In the genomic region with DNA sequence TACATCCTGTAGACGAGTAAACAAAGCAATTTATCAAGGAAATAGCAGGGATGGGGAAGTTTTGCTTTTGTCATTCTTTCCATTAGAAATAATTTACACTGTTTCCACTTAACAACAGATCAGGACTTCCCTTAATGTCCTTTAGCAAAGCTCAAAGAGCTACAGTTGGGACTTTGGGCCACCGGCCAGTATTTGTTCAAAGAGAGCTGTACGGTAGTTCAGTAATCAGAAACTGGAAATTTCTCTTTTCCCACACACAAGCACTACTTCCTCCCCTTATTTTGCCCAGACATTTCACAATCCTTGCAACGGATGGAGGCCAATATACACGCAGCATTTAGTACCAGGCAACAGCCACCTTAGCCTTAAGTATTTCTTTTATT, we compare ENCODE assay signal across 1 cellular context.
TF ChIP-seq lines count a peak whose summit lies in the region.

No MANE protein-coding gene starts in this region.

TF ChIP-seq in HepG2, 621 proteins besides CTCF, POLR2A, EP300 and RAD21 (continued from another document and continues in another):
- TF ChIP-seq, protein P1, sequence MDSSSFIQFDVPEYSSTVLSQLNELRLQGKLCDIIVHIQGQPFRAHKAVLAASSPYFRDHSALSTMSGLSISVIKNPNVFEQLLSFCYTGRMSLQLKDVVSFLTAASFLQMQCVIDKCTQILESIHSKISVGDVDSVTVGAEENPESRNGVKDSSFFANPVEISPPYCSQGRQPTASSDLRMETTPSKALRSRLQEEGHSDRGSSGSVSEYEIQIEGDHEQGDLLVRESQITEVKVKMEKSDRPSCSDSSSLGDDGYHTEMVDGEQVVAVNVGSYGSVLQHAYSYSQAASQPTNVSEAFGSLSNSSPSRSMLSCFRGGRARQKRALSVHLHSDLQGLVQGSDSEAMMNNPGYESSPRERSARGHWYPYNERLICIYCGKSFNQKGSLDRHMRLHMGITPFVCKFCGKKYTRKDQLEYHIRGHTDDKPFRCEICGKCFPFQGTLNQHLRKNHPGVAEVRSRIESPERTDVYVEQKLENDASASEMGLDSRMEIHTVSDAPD (CRISPR knock-in tag; IDR thresholded peaks at IDR 0.05), result no peak
- TF ChIP-seq ZNF782 (CRISPR knock-in tag; IDR thresholded peaks at IDR 0.05; ENCODE audit: borderline replicate concordance), result no peak
- TF ChIP-seq, protein P2, sequence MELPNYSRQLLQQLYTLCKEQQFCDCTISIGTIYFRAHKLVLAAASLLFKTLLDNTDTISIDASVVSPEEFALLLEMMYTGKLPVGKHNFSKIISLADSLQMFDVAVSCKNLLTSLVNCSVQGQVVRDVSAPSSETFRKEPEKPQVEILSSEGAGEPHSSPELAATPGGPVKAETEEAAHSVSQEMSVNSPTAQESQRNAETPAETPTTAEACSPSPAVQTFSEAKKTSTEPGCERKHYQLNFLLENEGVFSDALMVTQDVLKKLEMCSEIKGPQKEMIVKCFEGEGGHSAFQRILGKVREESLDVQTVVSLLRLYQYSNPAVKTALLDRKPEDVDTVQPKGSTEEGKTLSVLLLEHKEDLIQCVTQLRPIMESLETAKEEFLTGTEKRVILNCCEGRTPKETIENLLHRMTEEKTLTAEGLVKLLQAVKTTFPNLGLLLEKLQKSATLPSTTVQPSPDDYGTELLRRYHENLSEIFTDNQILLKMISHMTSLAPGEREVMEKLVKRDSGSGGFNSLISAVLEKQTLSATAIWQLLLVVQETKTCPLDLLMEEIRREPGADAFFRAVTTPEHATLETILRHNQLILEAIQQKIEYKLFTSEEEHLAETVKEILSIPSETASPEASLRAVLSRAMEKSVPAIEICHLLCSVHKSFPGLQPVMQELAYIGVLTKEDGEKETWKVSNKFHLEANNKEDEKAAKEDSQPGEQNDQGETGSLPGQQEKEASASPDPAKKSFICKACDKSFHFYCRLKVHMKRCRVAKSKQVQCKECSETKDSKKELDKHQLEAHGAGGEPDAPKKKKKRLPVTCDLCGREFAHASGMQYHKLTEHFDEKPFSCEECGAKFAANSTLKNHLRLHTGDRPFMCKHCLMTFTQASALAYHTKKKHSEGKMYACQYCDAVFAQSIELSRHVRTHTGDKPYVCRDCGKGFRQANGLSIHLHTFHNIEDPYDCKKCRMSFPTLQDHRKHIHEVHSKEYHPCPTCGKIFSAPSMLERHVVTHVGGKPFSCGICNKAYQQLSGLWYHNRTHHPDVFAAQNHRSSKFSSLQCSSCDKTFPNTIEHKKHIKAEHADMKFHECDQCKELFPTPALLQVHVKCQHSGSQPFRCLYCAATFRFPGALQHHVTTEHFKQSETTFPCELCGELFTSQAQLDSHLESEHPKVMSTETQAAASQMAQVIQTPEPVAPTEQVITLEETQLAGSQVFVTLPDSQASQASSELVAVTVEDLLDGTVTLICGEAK (IDR thresholded peaks at IDR 0.05), result no peak
- TF ChIP-seq, protein P2 (CRISPR knock-in tag; IDR thresholded peaks at IDR 0.05), result no peak
- peak; percentile 95 for TF ChIP-seq ETV5 (CRISPR knock-in tag; IDR thresholded peaks at IDR 0.05; ENCODE audit: borderline replicate concordance)
- TF ChIP-seq ELF3 (CRISPR knock-in tag; IDR thresholded peaks at IDR 0.05), result peak; percentile 97
- TF ChIP-seq GATAD1 (CRISPR knock-in tag; IDR thresholded peaks at IDR 0.05), result peak; percentile 37; the same call in 1 of the 2 replicates
- no peak for TF ChIP-seq ZNF674 (CRISPR knock-in tag; IDR thresholded peaks at IDR 0.05; ENCODE audit: low read depth)
- TF ChIP-seq ZNF24 (IDR thresholded peaks at IDR 0.05), result no peak
- no peak for TF ChIP-seq ZNF546 (CRISPR knock-in tag; conservative IDR thresholded peaks at IDR 0.05)
- no peak for TF ChIP-seq ZNF878 (CRISPR knock-in tag; IDR thresholded peaks at IDR 0.05)
- TF ChIP-seq, protein P3, sequence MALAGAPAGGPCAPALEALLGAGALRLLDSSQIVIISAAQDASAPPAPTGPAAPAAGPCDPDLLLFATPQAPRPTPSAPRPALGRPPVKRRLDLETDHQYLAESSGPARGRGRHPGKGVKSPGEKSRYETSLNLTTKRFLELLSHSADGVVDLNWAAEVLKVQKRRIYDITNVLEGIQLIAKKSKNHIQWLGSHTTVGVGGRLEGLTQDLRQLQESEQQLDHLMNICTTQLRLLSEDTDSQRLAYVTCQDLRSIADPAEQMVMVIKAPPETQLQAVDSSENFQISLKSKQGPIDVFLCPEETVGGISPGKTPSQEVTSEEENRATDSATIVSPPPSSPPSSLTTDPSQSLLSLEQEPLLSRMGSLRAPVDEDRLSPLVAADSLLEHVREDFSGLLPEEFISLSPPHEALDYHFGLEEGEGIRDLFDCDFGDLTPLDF (CRISPR knock-in tag; IDR thresholded peaks at IDR 0.05), result no peak
- TF ChIP-seq, protein P4, sequence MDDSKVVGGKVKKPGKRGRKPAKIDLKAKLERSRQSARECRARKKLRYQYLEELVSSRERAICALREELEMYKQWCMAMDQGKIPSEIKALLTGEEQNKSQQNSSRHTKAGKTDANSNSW (CRISPR knock-in tag; IDR thresholded peaks at IDR 0.05; ENCODE audit: borderline replicate concordance), result no peak
- no peak for TF ChIP-seq ARNTL (CRISPR knock-in tag; IDR thresholded peaks at IDR 0.05)
- 0 out of 2 replicates have a peak, but pooled peaks have one; percentile 42 for TF ChIP-seq KLF6 (CRISPR knock-in tag; IDR thresholded peaks at IDR 0.05)
- no peak for TF ChIP-seq NFE2L2 (IDR thresholded peaks at IDR 0.05; ENCODE audit: low read length)
- TF ChIP-seq ZNF619 (CRISPR knock-in tag; IDR thresholded peaks at IDR 0.05), result no peak
- TF ChIP-seq RAD51 (IDR thresholded peaks at IDR 0.05; ENCODE audit: borderline replicate concordance), result no peak
- no peak for TF ChIP-seq SALL2 (CRISPR knock-in tag; IDR thresholded peaks at IDR 0.05)
- peak; percentile 81; the same call in 1 of the 2 replicates for TF ChIP-seq HMG20A (CRISPR knock-in tag; IDR thresholded peaks at IDR 0.05; ENCODE audit: borderline replicate concordance)
- no peak for TF ChIP-seq SMAD1 (CRISPR knock-in tag; IDR thresholded peaks at IDR 0.05; ENCODE audit: borderline replicate concordance, low read depth)
- TF ChIP-seq, protein P5, sequence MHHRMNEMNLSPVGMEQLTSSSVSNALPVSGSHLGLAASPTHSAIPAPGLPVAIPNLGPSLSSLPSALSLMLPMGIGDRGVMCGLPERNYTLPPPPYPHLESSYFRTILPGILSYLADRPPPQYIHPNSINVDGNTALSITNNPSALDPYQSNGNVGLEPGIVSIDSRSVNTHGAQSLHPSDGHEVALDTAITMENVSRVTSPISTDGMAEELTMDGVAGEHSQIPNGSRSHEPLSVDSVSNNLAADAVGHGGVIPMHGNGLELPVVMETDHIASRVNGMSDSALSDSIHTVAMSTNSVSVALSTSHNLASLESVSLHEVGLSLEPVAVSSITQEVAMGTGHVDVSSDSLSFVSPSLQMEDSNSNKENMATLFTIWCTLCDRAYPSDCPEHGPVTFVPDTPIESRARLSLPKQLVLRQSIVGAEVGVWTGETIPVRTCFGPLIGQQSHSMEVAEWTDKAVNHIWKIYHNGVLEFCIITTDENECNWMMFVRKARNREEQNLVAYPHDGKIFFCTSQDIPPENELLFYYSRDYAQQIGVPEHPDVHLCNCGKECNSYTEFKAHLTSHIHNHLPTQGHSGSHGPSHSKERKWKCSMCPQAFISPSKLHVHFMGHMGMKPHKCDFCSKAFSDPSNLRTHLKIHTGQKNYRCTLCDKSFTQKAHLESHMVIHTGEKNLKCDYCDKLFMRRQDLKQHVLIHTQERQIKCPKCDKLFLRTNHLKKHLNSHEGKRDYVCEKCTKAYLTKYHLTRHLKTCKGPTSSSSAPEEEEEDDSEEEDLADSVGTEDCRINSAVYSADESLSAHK (CRISPR knock-in tag; IDR thresholded peaks at IDR 0.05; ENCODE audit: borderline replicate concordance), result no peak
- no peak for TF ChIP-seq EED (CRISPR knock-in tag; IDR thresholded peaks at IDR 0.05)
- TF ChIP-seq, protein P6, sequence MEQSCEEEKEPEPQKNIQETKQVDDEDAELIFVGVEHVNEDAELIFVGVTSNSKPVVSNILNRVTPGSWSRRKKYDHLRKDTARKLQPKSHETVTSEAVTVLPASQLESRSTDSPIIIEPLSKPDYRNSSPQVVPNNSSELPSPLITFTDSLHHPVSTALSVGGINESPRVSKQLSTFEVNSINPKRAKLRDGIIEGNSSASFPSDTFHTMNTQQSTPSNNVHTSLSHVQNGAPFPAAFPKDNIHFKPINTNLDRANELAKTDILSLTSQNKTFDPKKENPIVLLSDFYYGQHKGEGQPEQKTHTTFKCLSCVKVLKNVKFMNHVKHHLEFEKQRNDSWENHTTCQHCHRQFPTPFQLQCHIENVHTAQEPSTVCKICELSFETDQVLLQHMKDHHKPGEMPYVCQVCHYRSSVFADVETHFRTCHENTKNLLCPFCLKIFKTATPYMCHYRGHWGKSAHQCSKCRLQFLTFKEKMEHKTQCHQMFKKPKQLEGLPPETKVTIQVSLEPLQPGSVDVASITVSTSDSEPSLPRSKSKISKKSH (CRISPR knock-in tag; IDR thresholded peaks at IDR 0.05; ENCODE audit: borderline replicate concordance), result no peak
- TF ChIP-seq FLYWCH1 (CRISPR knock-in tag; IDR thresholded peaks at IDR 0.05), result no peak
- TF ChIP-seq MTF1 (CRISPR knock-in tag; IDR thresholded peaks at IDR 0.05), result no peak
- no peak for TF ChIP-seq ZNF777 (CRISPR knock-in tag; IDR thresholded peaks at IDR 0.05)
- no peak for TF ChIP-seq ZNF709 (CRISPR knock-in tag; IDR thresholded peaks at IDR 0.05)
- TF ChIP-seq, protein P7, sequence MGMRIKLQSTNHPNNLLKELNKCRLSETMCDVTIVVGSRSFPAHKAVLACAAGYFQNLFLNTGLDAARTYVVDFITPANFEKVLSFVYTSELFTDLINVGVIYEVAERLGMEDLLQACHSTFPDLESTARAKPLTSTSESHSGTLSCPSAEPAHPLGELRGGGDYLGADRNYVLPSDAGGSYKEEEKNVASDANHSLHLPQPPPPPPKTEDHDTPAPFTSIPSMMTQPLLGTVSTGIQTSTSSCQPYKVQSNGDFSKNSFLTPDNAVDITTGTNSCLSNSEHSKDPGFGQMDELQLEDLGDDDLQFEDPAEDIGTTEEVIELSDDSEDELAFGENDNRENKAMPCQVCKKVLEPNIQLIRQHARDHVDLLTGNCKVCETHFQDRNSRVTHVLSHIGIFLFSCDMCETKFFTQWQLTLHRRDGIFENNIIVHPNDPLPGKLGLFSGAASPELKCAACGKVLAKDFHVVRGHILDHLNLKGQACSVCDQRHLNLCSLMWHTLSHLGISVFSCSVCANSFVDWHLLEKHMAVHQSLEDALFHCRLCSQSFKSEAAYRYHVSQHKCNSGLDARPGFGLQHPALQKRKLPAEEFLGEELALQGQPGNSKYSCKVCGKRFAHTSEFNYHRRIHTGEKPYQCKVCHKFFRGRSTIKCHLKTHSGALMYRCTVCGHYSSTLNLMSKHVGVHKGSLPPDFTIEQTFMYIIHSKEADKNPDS (CRISPR knock-in tag; IDR thresholded peaks at IDR 0.05), result no peak
- TF ChIP-seq, protein P8, sequence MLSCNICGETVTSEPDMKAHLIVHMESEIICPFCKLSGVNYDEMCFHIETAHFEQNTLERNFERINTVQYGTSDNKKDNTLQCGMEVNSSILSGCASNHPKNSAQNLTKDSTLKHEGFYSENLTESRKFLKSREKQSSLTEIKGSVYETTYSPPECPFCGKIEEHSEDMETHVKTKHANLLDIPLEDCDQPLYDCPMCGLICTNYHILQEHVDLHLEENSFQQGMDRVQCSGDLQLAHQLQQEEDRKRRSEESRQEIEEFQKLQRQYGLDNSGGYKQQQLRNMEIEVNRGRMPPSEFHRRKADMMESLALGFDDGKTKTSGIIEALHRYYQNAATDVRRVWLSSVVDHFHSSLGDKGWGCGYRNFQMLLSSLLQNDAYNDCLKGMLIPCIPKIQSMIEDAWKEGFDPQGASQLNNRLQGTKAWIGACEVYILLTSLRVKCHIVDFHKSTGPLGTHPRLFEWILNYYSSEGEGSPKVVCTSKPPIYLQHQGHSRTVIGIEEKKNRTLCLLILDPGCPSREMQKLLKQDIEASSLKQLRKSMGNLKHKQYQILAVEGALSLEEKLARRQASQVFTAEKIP (CRISPR knock-in tag; IDR thresholded peaks at IDR 0.05; ENCODE audit: borderline replicate concordance), result no peak
- TF ChIP-seq, protein P9, sequence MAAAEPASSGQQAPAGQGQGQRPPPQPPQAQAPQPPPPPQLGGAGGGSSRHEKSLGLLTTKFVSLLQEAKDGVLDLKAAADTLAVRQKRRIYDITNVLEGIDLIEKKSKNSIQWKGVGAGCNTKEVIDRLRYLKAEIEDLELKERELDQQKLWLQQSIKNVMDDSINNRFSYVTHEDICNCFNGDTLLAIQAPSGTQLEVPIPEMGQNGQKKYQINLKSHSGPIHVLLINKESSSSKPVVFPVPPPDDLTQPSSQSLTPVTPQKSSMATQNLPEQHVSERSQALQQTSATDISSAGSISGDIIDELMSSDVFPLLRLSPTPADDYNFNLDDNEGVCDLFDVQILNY (CRISPR knock-in tag; conservative IDR thresholded peaks at IDR 0.05), result no peak
- TF ChIP-seq, protein P10, sequence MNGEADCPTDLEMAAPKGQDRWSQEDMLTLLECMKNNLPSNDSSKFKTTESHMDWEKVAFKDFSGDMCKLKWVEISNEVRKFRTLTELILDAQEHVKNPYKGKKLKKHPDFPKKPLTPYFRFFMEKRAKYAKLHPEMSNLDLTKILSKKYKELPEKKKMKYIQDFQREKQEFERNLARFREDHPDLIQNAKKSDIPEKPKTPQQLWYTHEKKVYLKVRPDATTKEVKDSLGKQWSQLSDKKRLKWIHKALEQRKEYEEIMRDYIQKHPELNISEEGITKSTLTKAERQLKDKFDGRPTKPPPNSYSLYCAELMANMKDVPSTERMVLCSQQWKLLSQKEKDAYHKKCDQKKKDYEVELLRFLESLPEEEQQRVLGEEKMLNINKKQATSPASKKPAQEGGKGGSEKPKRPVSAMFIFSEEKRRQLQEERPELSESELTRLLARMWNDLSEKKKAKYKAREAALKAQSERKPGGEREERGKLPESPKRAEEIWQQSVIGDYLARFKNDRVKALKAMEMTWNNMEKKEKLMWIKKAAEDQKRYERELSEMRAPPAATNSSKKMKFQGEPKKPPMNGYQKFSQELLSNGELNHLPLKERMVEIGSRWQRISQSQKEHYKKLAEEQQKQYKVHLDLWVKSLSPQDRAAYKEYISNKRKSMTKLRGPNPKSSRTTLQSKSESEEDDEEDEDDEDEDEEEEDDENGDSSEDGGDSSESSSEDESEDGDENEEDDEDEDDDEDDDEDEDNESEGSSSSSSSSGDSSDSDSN (CRISPR knock-in tag; IDR thresholded peaks at IDR 0.05), result no peak
